In genomic region chr14:99518441-99519346, GRCh38 we compare ENCODE assay signal across 8 cellular contexts. TPM values are rescaled to one million over a fixed set of nuclear protein-coding genes. Genes with fewer than 3 reads are reported as not detected.
DNase-seq lines count a peak whose midpoint lies in the region; ATAC-seq and TF ChIP-seq lines count a peak whose summit lies in the region.

No MANE protein-coding gene starts in this region.

- intact Hi-C loops in activated CD8-positive, alpha-beta T cell treated with anti-CD3 and anti-CD28 coated beads for 36 hours (cut with micrococcal nuclease) = loop anchor here (2.0 kb wide), 1 partner anchor 110 kb away; no protein-coding TSS in a partner anchor
- intact Hi-C loops in mucosa of descending colon (cut with DNase I, micrococcal nuclease) = loop anchor here (2.0 kb wide), 2 partner anchors 108 to 110 kb away; no protein-coding TSS in a partner anchor

- H3K4me3 ChIP-seq in mucosa of descending colon = no peak overlapping the region

- no peaks in the 10 kb centered on the region for H3K9me3 Mint-ChIP-seq in activated CD8-positive, alpha-beta T cell treated with anti-CD3 and anti-CD28 coated beads for 36 hours
- H3K9me3 Mint-ChIP-seq in effector memory CD8-positive, alpha-beta T cell = no peaks in the 10 kb centered on the region

- no peaks in the 10 kb centered on the region for H3K9me3 ChIP-seq in mucosa of descending colon

- H3K27me3 Mint-ChIP-seq in activated CD8-positive, alpha-beta T cell treated with anti-CD3 and anti-CD28 coated beads for 36 hours = no peaks in the 10 kb centered on the region
- H3K27me3 Mint-ChIP-seq in effector memory CD8-positive, alpha-beta T cell = no peaks in the 10 kb centered on the region

- no peak overlapping the region for H3K27ac Mint-ChIP-seq in activated CD8-positive, alpha-beta T cell treated with anti-CD3 and anti-CD28 coated beads for 36 hours
- H3K27ac Mint-ChIP-seq in effector memory CD8-positive, alpha-beta T cell = no peak overlapping the region

- H3K4me1 ChIP-seq in mucosa of descending colon (ENCODE audit: low read depth) = peaks cover 15% of the 10 kb centered on the region

- no peaks in the 10 kb centered on the region for H3K36me3 Mint-ChIP-seq in activated CD8-positive, alpha-beta T cell treated with anti-CD3 and anti-CD28 coated beads for 36 hours (ENCODE audit: low read depth)
- peaks cover 38% of the 10 kb centered on the region for H3K36me3 Mint-ChIP-seq in effector memory CD8-positive, alpha-beta T cell (ENCODE audit: insufficient read depth)

- peak; percentile 98 for TF ChIP-seq CTCF in activated CD8-positive, alpha-beta T cell treated with anti-CD3 and anti-CD28 coated beads for 36 hours (IDR thresholded peaks at IDR 0.05)
- peak; percentile 97 for TF ChIP-seq CTCF in mucosa of descending colon (IDR thresholded peaks at IDR 0.05)

- CTCF ChIA-PET in activated CD8-positive, alpha-beta T cell treated with anti-CD3 and anti-CD28 coated beads for 36 hours (lab: Charles Lee) = interaction anchor here (1.0 to 1.4 kb wide), 4 partner anchors 108 to 367 kb away, joined by 3 to 8 read pairs (median 4); no protein-coding TSS in a partner anchor

- no peak overlapping the region for H3K4me3 Mint-ChIP-seq in activated CD8-positive, alpha-beta T cell treated with anti-CD3 and anti-CD28 coated beads for 36 hours
- H3K4me3 Mint-ChIP-seq in effector memory CD8-positive, alpha-beta T cell = no peak overlapping the region

- ATAC-seq in GM18498 (IDR thresholded peaks at IDR 0.05; ENCODE audit: unreplicated experiment) (peak; percentile 74), HG03135 (IDR thresholded peaks at IDR 0.05; ENCODE audit: unreplicated experiment) (peak; percentile 84), mucosa of descending colon (peak; percentile 87)
- ATAC-seq in activated CD8-positive, alpha-beta T cell treated with anti-CD3 and anti-CD28 coated beads for 36 hours = peak; percentile 97
- peak; percentile 88 for ATAC-seq in effector memory CD8-positive, alpha-beta T cell (replicated peaks)

- POLR2A ChIA-PET in activated CD8-positive, alpha-beta T cell treated with anti-CD3 and anti-CD28 coated beads for 36 hours (lab: Charles Lee) = no interaction called here

- no peaks in the 10 kb centered on the region for H3K4me1 Mint-ChIP-seq in activated CD8-positive, alpha-beta T cell treated with anti-CD3 and anti-CD28 coated beads for 36 hours (ENCODE audit: low read depth)
- H3K4me1 Mint-ChIP-seq in effector memory CD8-positive, alpha-beta T cell (ENCODE audit: low read depth in 2 of 2) = peaks cover 0 to 2% of the 10 kb centered on the region in 2 donors

- DNase-seq in A172 (ENCODE audit: low spot score) (peak; percentile 41), NCI-H345 treated with DMSO at 0.1 percent for 48 hours (lab: John Stamatoyannopoulos, UW; ENCODE audit: unreplicated experiment) (peak; percentile 15), mucosa of descending colon (peak; percentile 79 to 92 (median 91))
- DNase-seq in activated CD8-positive, alpha-beta T cell treated with anti-CD3 and anti-CD28 coated beads for 36 hours = peak; percentile 90
- peak; percentile 84 to 89 (median 86) for DNase-seq in effector memory CD8-positive, alpha-beta T cell
- DNase-seq in stimulated activated CD8-positive, alpha-beta memory T cell treated with anti-CD3 and anti-CD28 coated beads, Interleukin-7, amount 100 ng/mL, for 1 hour (ENCODE audit: low read depth in 2 of 2) = peak; percentile 62 to 78

- H3K36me3 ChIP-seq in mucosa of descending colon (ENCODE audit: low read depth) = no peaks in the 10 kb centered on the region

RNA-seq across cellular contexts. Expression of gene CCNK, which starts 37.5 kb away (rescaled TPM):
- 5.0 and 7.5 TPM in 2 replicates for total RNA-seq in A172 (2014; rRNA removed; shearing (Covaris generic))
- 10 to 100 TPM; 90.2 to 98.8 TPM for total RNA-seq in activated CD8-positive, alpha-beta T cell treated with anti-CD3 and anti-CD28 coated beads for 36 hours
- total RNA-seq in mucosa of descending colon = 10 to 100 TPM; 47.4 to 68.4 (median 64.5) TPM

RNA-seq across cellular contexts. Expression of gene SETD3, which starts 38.0 kb away (rescaled TPM):
- 35.2 and 39.0 TPM in 2 replicates for total RNA-seq in A172 (2014; rRNA removed; shearing (Covaris generic))
- 10 to 100 TPM; 49.9 to 50.7 TPM for total RNA-seq in activated CD8-positive, alpha-beta T cell treated with anti-CD3 and anti-CD28 coated beads for 36 hours
- 100 to 1,000 TPM in 1 of 3 donors, 10 to 100 TPM in 2; 61.6 to 119 (median 61.6) TPM for total RNA-seq in mucosa of descending colon

Comparison
In these comparisons a context has a peak if more than half of its experiments do, and no peak if none do; other contexts are left out.
1. DNase-seq: peak in every context shown above with its lines; median percentile 91 in mucosa of descending colon; 90 in activated CD8-positive, alpha-beta T cell treated with anti-CD3 and anti-CD28 coated beads for 36 hours; 86 in effector memory CD8-positive, alpha-beta T cell; 70 in stimulated activated CD8-positive, alpha-beta memory T cell treated with anti-CD3 and anti-CD28 coated beads, Interleukin-7, amount 100 ng/mL, for 1 hour; 41 in A172; 15 in NCI-H345 treated with DMSO at 0.1 percent for 48 hours.